ENCODE assay signal across 8 cellular contexts in genomic region chr17:45144199-45145034, GRCh38. TPM values are rescaled to one million over a fixed set of nuclear protein-coding genes. Genes with fewer than 3 reads are reported as not detected.
A peak's percentile ranks its signal among the peaks of the same experiment; 100 is the strongest.
DNase-seq lines count a peak whose midpoint lies in the region; ATAC-seq, FAIRE-seq and TF ChIP-seq lines count a peak whose summit lies in the region.

No MANE protein-coding gene starts in this region.

- H3K9ac ChIP-seq in rectal smooth muscle tissue (ENCODE audit: low read length) = peak overlapping the region; percentile 44

- DNase-seq in GM06990 (ENCODE audit: extremely low read depth, insufficient read length) (no peak), Right ventricle myocardium superior (peak; percentile 81), D721Med (ENCODE audit: insufficient read length, low spot score) (no peak), OCI-M1 (lab: John Stamatoyannopoulos, UW) (no peak), iPS-NIHi7 (ENCODE audit: extremely low spot score) (no peak)
- no peak for DNase-seq in activated CD8-positive, alpha-beta memory T cell treated with anti-CD3 and anti-CD28 coated beads, Interleukin-2, amount 10 ng/mL, durations not matched to agents 7 days and 5 days

- no peak for ATAC-seq in activated CD8-positive, alpha-beta memory T cell treated with anti-CD3 and anti-CD28 coated beads, Interleukin-2, amount 10 ng/mL, durations not matched to agents 7 days and 5 days
- peak; percentile 16 for ATAC-seq in Right ventricle myocardium superior (ENCODE audit: poor library complexity)
- no peak for ATAC-seq in HG03159 (IDR thresholded peaks at IDR 0.05; ENCODE audit: unreplicated experiment)

- intact Hi-C loops in Right ventricle myocardium superior (cut with DNase I) = no loop called here

- peak overlapping the region; percentile 4 for H3K27ac Mint-ChIP-seq in activated CD8-positive, alpha-beta memory T cell treated with anti-CD3 and anti-CD28 coated beads, Interleukin-2, amount 10 ng/mL, durations not matched to agents 7 days and 5 days

- no peaks in the 10 kb centered on the region for H3K9me3 Mint-ChIP-seq in activated CD8-positive, alpha-beta memory T cell treated with anti-CD3 and anti-CD28 coated beads, Interleukin-2, amount 10 ng/mL, durations not matched to agents 7 days and 5 days (ENCODE audit: low read depth)

- peak overlapping the region; percentile 50 for H3K4me3 ChIP-seq in GM06990 (replicated peaks; ENCODE audit: low read depth, low read length)
- H3K4me3 ChIP-seq in rectal smooth muscle tissue (ENCODE audit: low read length) = peak overlapping the region; percentile 60

- no peak for FAIRE-seq in D721Med (lab: Jason Lieb, UNC)

- H3K36me3 ChIP-seq in GM06990 (ENCODE audit: control insufficient read depth, insufficient read depth, low read length) = no peaks in the 10 kb centered on the region
- peaks cover 2% of the 10 kb centered on the region for H3K36me3 ChIP-seq in rectal smooth muscle tissue (ENCODE audit: control insufficient read depth, insufficient read depth, low read length)

- H3K36me3 Mint-ChIP-seq in activated CD8-positive, alpha-beta memory T cell treated with anti-CD3 and anti-CD28 coated beads, Interleukin-2, amount 10 ng/mL, durations not matched to agents 7 days and 5 days = peaks cover 2% of the 10 kb centered on the region

- peaks cover 2% of the 10 kb centered on the region for H3K27me3 Mint-ChIP-seq in activated CD8-positive, alpha-beta memory T cell treated with anti-CD3 and anti-CD28 coated beads, Interleukin-2, amount 10 ng/mL, durations not matched to agents 7 days and 5 days

- H3K4me1 Mint-ChIP-seq in activated CD8-positive, alpha-beta memory T cell treated with anti-CD3 and anti-CD28 coated beads, Interleukin-2, amount 10 ng/mL, durations not matched to agents 7 days and 5 days = peaks cover 31% of the 10 kb centered on the region

- H3K4me1 ChIP-seq in rectal smooth muscle tissue (ENCODE audit: control insufficient read depth, insufficient read depth, low read length) = peaks cover 13% of the 10 kb centered on the region

- CTCF ChIA-PET in activated CD8-positive, alpha-beta memory T cell treated with anti-CD3 and anti-CD28 coated beads, Interleukin-2, amount 10 ng/mL, durations not matched to agents 7 days and 5 days (lab: Charles Lee) = interaction anchor here (1.0 to 24.7 kb wide), 2 partner anchors 9 to 53 kb away, joined by 4 to 583 read pairs; partner anchors contain the start of genes ACBD4 and PLCD3

- H3K27me3 ChIP-seq in GM06990 (replicated peaks; ENCODE audit: control insufficient read depth, insufficient read depth, low read length) = no peaks in the 10 kb centered on the region
- no peaks in the 10 kb centered on the region for H3K27me3 ChIP-seq in rectal smooth muscle tissue (ENCODE audit: control insufficient read depth, insufficient read depth, low read length)

- H3K27ac ChIP-seq in rectal smooth muscle tissue (ENCODE audit: low read depth, low read length) = peak overlapping the region; percentile 93

- H3K4me3 Mint-ChIP-seq in activated CD8-positive, alpha-beta memory T cell treated with anti-CD3 and anti-CD28 coated beads, Interleukin-2, amount 10 ng/mL, durations not matched to agents 7 days and 5 days = peak overlapping the region; percentile 38

- TF ChIP-seq CTCF in GM06990 (IDR thresholded peaks at IDR 0.05; ENCODE audit: insufficient read depth, low read length, poor library complexity, severe bottlenecking) = no peak
- TF ChIP-seq CTCF in D721Med (IDR thresholded peaks at IDR 0.05; ENCODE audit: insufficient read depth, missing control alignments) = no peak

RNA-seq across cellular contexts. Expression of gene HEXIM1, which starts 3.9 kb away (rescaled TPM):
- total RNA-seq in activated CD8-positive, alpha-beta memory T cell treated with anti-CD3 and anti-CD28 coated beads, Interleukin-2, amount 10 ng/mL, durations not matched to agents 7 days and 5 days = 10 to 100 TPM; 40.2 to 42.4 TPM
- 31.2 TPM for total RNA-seq in Right ventricle myocardium superior

RNA-seq across cellular contexts. Expression of gene ACBD4, which starts 8.9 kb away (rescaled TPM):
- 10 to 100 TPM; 14.9 to 20.6 TPM for total RNA-seq in activated CD8-positive, alpha-beta memory T cell treated with anti-CD3 and anti-CD28 coated beads, Interleukin-2, amount 10 ng/mL, durations not matched to agents 7 days and 5 days
- 8.0 TPM for total RNA-seq in Right ventricle myocardium superior

RNA-seq across cellular contexts. Expression of gene PLCD3, which starts 12.1 kb away (rescaled TPM):
- total RNA-seq in activated CD8-positive, alpha-beta memory T cell treated with anti-CD3 and anti-CD28 coated beads, Interleukin-2, amount 10 ng/mL, durations not matched to agents 7 days and 5 days = 1 to 10 TPM; 2.6 to 5.2 TPM
- total RNA-seq in Right ventricle myocardium superior = 201 TPM

RNA-seq across cellular contexts. Expression of gene HEXIM2, which starts 17.3 kb away (rescaled TPM):
- total RNA-seq in activated CD8-positive, alpha-beta memory T cell treated with anti-CD3 and anti-CD28 coated beads, Interleukin-2, amount 10 ng/mL, durations not matched to agents 7 days and 5 days = 1 to 10 TPM; 6.9 to 7.5 TPM
- 8.0 TPM for total RNA-seq in Right ventricle myocardium superior

Comparison
In these comparisons a context has a peak if more than half of its experiments do, and no peak if none do; other contexts are left out.
1. RNA of gene PLCD3, which starts 12.1 kb away (total RNA-seq): 201 TPM in Right ventricle myocardium superior (single experiment); 2.6 to 5.2 TPM in activated CD8-positive, alpha-beta memory T cell treated with anti-CD3 and anti-CD28 coated beads, Interleukin-2, amount 10 ng/mL, durations not matched to agents 7 days and 5 days; every median in the first group is over 10 times any median in the second.